12 cellular contexts compared by ENCODE assay signal in genomic region chr14:58731465-58732330, GRCh38.
DNase-seq lines count a peak whose midpoint lies in the region; ATAC-seq and TF ChIP-seq lines count a peak whose summit lies in the region.
"Had no signal": no experiment of that assay in that cellular context is flagged by ENCODE, and none has a peak within 500 bp of the region (broad histone marks: within the 10 kb centered on the region; RNA-seq: fewer than 3 reads in every experiment).

No MANE protein-coding gene starts in this region.

- DNase-seq in EH (ENCODE audit: low read depth) (peak; percentile 100), RWPE2 (ENCODE audit: low spot score) (peak; percentile 67), fibroblast of peridontal ligament (ENCODE audit: extremely low read depth) (peak; percentile 99), osteocyte (ENCODE audit: extremely low spot score, unreplicated experiment) (no peak), DMS153 treated with DMSO at 0.1 percent for 48 hours (lab: John Stamatoyannopoulos, UW; ENCODE audit: unreplicated experiment) (no peak), prostate gland (ENCODE audit: low spot score) (no peak), T-helper 2 cell (no peak)
- DNase-seq in T-helper 2 cell treated with Interferon-gamma antibody and Interleukin-4, amounts not matched to agents 5 μg/mL and 100 μg/mL, for 36 hours (ENCODE audit: low spot score), result no peak
- DNase-seq: DMS53, hippocampal formation had no signal

- H3K36me3 ChIP-seq in RWPE2 (ENCODE audit: low read depth) (no peaks in the 10 kb centered on the region), prostate gland (no peaks in the 10 kb centered on the region)

- H3K9me3 Mint-ChIP-seq in osteocyte (ENCODE audit: unreplicated experiment), result no peaks in the 10 kb centered on the region
- no peaks in the 10 kb centered on the region for H3K9me3 Mint-ChIP-seq in T-helper 2 cell treated with Interferon-gamma antibody and Interleukin-4, amounts not matched to agents 5 μg/mL and 100 μg/mL, for 36 hours

- peaks cover 25% of the 10 kb centered on the region for H3K4me1 ChIP-seq in RWPE2 (ENCODE audit: insufficient read depth, poor library complexity, severe bottlenecking)
- H3K4me1 ChIP-seq in prostate gland (replicated peaks), result no peaks in the 10 kb centered on the region
- H3K4me1 ChIP-seq: parathyroid adenoma had no signal

- H3K27me3 ChIP-seq in RWPE2 (ENCODE audit: insufficient read depth, poor library complexity, severe bottlenecking), result no peaks in the 10 kb centered on the region
- H3K27me3 ChIP-seq in prostate gland (replicated peaks; ENCODE audit: insufficient read depth), result no peaks in the 10 kb centered on the region

- no peaks in the 10 kb centered on the region for H3K9me3 ChIP-seq in RWPE2 (ENCODE audit: severe bottlenecking)
- H3K9me3 ChIP-seq in prostate gland, result no peaks in the 10 kb centered on the region

- no peak overlapping the region for H3K4me3 Mint-ChIP-seq in osteocyte (ENCODE audit: unreplicated experiment)
- H3K4me3 Mint-ChIP-seq in T-helper 2 cell treated with Interferon-gamma antibody and Interleukin-4, amounts not matched to agents 5 μg/mL and 100 μg/mL, for 36 hours, result no peak overlapping the region
- H3K4me3 Mint-ChIP-seq: activated naive CD8-positive, alpha-beta T cell had no signal

- no peaks in the 10 kb centered on the region for H3K27me3 Mint-ChIP-seq in osteocyte (ENCODE audit: unreplicated experiment)
- no peaks in the 10 kb centered on the region for H3K27me3 Mint-ChIP-seq in T-helper 2 cell treated with Interferon-gamma antibody and Interleukin-4, amounts not matched to agents 5 μg/mL and 100 μg/mL, for 36 hours (ENCODE audit: low read depth)

- H3K27ac ChIP-seq in RWPE2 (ENCODE audit: poor library complexity, severe bottlenecking), result peak overlapping the region; percentile 69
- H3K27ac ChIP-seq in prostate gland, result no peak overlapping the region
- H3K27ac ChIP-seq: parathyroid adenoma had no signal

- no peak for TF ChIP-seq POLR2A in prostate gland (IDR thresholded peaks at IDR 0.05)

- peak overlapping the region; percentile 67 for H3K27ac Mint-ChIP-seq in osteocyte (ENCODE audit: unreplicated experiment)
- no peak overlapping the region for H3K27ac Mint-ChIP-seq in T-helper 2 cell treated with Interferon-gamma antibody and Interleukin-4, amounts not matched to agents 5 μg/mL and 100 μg/mL, for 36 hours
- H3K27ac Mint-ChIP-seq: activated naive CD8-positive, alpha-beta T cell had no signal

- peak; percentile 95 for ATAC-seq in RWPE2 (ENCODE audit: low read depth)

- H3K4me3 ChIP-seq in RWPE2 (ENCODE audit: severe bottlenecking) (no peak overlapping the region), prostate gland (no peak overlapping the region)

- no peaks in the 10 kb centered on the region for H3K36me3 Mint-ChIP-seq in osteocyte (ENCODE audit: unreplicated experiment)
- no peaks in the 10 kb centered on the region for H3K36me3 Mint-ChIP-seq in T-helper 2 cell treated with Interferon-gamma antibody and Interleukin-4, amounts not matched to agents 5 μg/mL and 100 μg/mL, for 36 hours (ENCODE audit: low read depth)
- H3K36me3 Mint-ChIP-seq: activated naive CD8-positive, alpha-beta T cell had no signal

- peaks cover 24% of the 10 kb centered on the region for H3K4me1 Mint-ChIP-seq in osteocyte (ENCODE audit: unreplicated experiment)
- H3K4me1 Mint-ChIP-seq in T-helper 2 cell treated with Interferon-gamma antibody and Interleukin-4, amounts not matched to agents 5 μg/mL and 100 μg/mL, for 36 hours (ENCODE audit: low read depth), result peaks cover 19% of the 10 kb centered on the region

- intact Hi-C loops in prostate gland (cut with DNase I), result no loop called here

- 82% methylated on average over 2 of the region's 2 CpGs for WGBS in prostate gland

- TF ChIP-seq CTCF in RWPE2 (IDR thresholded peaks at IDR 0.05; ENCODE audit: poor library complexity, severe bottlenecking), result no peak
- TF ChIP-seq CTCF in osteocyte (IDR thresholded peaks at IDR 0.05), result no peak
- TF ChIP-seq CTCF in prostate gland (IDR thresholded peaks at IDR 0.05), result no peak

Comparison
In these comparisons a context has a peak if more than half of its experiments do, and no peak if none do; other contexts are left out.
1. DNase-seq: peak in EH (single experiment), RWPE2 (single experiment) and fibroblast of peridontal ligament (single experiment); none in osteocyte (single experiment), DMS153 treated with DMSO at 0.1 percent for 48 hours (single experiment), prostate gland (single experiment), T-helper 2 cell (0 of 5) and T-helper 2 cell treated with Interferon-gamma antibody and Interleukin-4, amounts not matched to agents 5 μg/mL and 100 μg/mL, for 36 hours (single experiment).